ENCODE assay signal across 11 cellular contexts in genomic region chr16:8848939-8849391, GRCh38. TPM values are rescaled to one million over a fixed set of nuclear protein-coding genes. Genes with fewer than 3 reads are reported as not detected.
DNase-seq lines count a peak whose midpoint lies in the region; ATAC-seq and TF ChIP-seq lines count a peak whose summit lies in the region.
"Had no signal": no experiment of that assay in that cellular context is flagged by ENCODE, and none has a peak within 500 bp of the region (broad histone marks: within the 10 kb centered on the region; RNA-seq: fewer than 3 reads in every experiment).

No MANE protein-coding gene starts in this region.

- peaks cover 60% of the 10 kb centered on the region; the same call in 1 of the 2 replicates for H3K36me3 ChIP-seq in SK-N-MC (ENCODE audit: insufficient read depth, low read length)

- peak overlapping the region; percentile 50 for H3K27ac Mint-ChIP-seq in activated naive CD8-positive, alpha-beta T cell treated with anti-CD3 and anti-CD28 coated beads for 36 hours
- no peak overlapping the region for H3K27ac Mint-ChIP-seq in activated naive CD8-positive, alpha-beta T cell treated with anti-CD3 and anti-CD28 coated beads, Interleukin-2, amount 50 U/mL, for 24 hours
- H3K27ac Mint-ChIP-seq in type B pancreatic cell: peak overlapping the region; percentile 5

- peaks cover 14% of the 10 kb centered on the region for H3K36me3 Mint-ChIP-seq in activated naive CD8-positive, alpha-beta T cell treated with anti-CD3 and anti-CD28 coated beads for 36 hours
- peaks cover 29% of the 10 kb centered on the region for H3K36me3 Mint-ChIP-seq in activated naive CD8-positive, alpha-beta T cell treated with anti-CD3 and anti-CD28 coated beads, Interleukin-2, amount 50 U/mL, for 24 hours (ENCODE audit: low read depth)
- peaks cover 18% of the 10 kb centered on the region for H3K36me3 Mint-ChIP-seq in type B pancreatic cell

- CTCF ChIA-PET in GM10248 (lab: Yijun Ruan, JAX): no interaction called here

- no peak for ATAC-seq in activated naive CD8-positive, alpha-beta T cell treated with anti-CD3 and anti-CD28 coated beads, Interleukin-2, amount 50 U/mL, for 24 hours
- no peak for ATAC-seq in GM19452 (IDR thresholded peaks at IDR 0.05; ENCODE audit: unreplicated experiment)

- H3K27ac ChIP-seq in SK-N-MC: peak overlapping the region; percentile 51

- H3K4me3 Mint-ChIP-seq in activated naive CD8-positive, alpha-beta T cell treated with anti-CD3 and anti-CD28 coated beads for 36 hours: no peak overlapping the region
- H3K4me3 Mint-ChIP-seq in activated naive CD8-positive, alpha-beta T cell treated with anti-CD3 and anti-CD28 coated beads, Interleukin-2, amount 50 U/mL, for 24 hours: no peak overlapping the region
- H3K4me3 Mint-ChIP-seq in type B pancreatic cell: no peak overlapping the region

- H3K9me3 ChIP-seq in SK-N-MC (ENCODE audit: low read depth, low read length): no peaks in the 10 kb centered on the region

- H3K9me3 Mint-ChIP-seq in activated naive CD8-positive, alpha-beta T cell treated with anti-CD3 and anti-CD28 coated beads for 36 hours: no peaks in the 10 kb centered on the region
- no peaks in the 10 kb centered on the region for H3K9me3 Mint-ChIP-seq in activated naive CD8-positive, alpha-beta T cell treated with anti-CD3 and anti-CD28 coated beads, Interleukin-2, amount 50 U/mL, for 24 hours
- no peaks in the 10 kb centered on the region for H3K9me3 Mint-ChIP-seq in type B pancreatic cell

- DNase-seq in activated naive CD8-positive, alpha-beta T cell treated with anti-CD3 and anti-CD28 coated beads for 36 hours: no peak
- no peak for DNase-seq in activated naive CD8-positive, alpha-beta T cell treated with anti-CD3 and anti-CD28 coated beads, Interleukin-2, amount 50 U/mL, for 24 hours
- DNase-seq in SK-N-MC (ENCODE audit: low read depth, low spot score) (no peak), fibroblast of peridontal ligament (ENCODE audit: extremely low read depth) (peak; percentile 37), type B pancreatic cell (ENCODE audit: extremely low spot score, unreplicated experiment) (no peak), Kasumi-1 (lab: John Stamatoyannopoulos, UW) (no peak), GM10248 (ENCODE audit: extremely low spot score) (no peak)
- DNase-seq: activated T-cell treated with anti-CD3 and anti-CD28 coated beads, Interleukin-2, amount 50 U/mL, for 1 hour; NCI-H1694 had no signal

- no peak overlapping the region for H3K9ac ChIP-seq in SK-N-MC (ENCODE audit: insufficient read length)

- TF ChIP-seq CTCF in type B pancreatic cell (conservative IDR thresholded peaks at IDR 0.05) (no peak), GM10248 (IDR thresholded peaks at IDR 0.05; ENCODE audit: control extremely low read depth, extremely low read depth, low read depth, missing control alignments) (no peak)

- H3K4me1 Mint-ChIP-seq in activated naive CD8-positive, alpha-beta T cell treated with anti-CD3 and anti-CD28 coated beads for 36 hours: peaks cover 24% of the 10 kb centered on the region
- H3K4me1 Mint-ChIP-seq in activated naive CD8-positive, alpha-beta T cell treated with anti-CD3 and anti-CD28 coated beads, Interleukin-2, amount 50 U/mL, for 24 hours: peaks cover 17% of the 10 kb centered on the region
- H3K4me1 Mint-ChIP-seq in type B pancreatic cell (ENCODE audit: unreplicated experiment): peaks cover 5% of the 10 kb centered on the region

- no peaks in the 10 kb centered on the region for H3K27me3 Mint-ChIP-seq in activated naive CD8-positive, alpha-beta T cell treated with anti-CD3 and anti-CD28 coated beads for 36 hours
- H3K27me3 Mint-ChIP-seq in activated naive CD8-positive, alpha-beta T cell treated with anti-CD3 and anti-CD28 coated beads, Interleukin-2, amount 50 U/mL, for 24 hours: no peaks in the 10 kb centered on the region
- H3K27me3 Mint-ChIP-seq in type B pancreatic cell: no peaks in the 10 kb centered on the region

- H3K4me3 ChIP-seq in SK-N-MC: no peak overlapping the region

- POLR2A ChIA-PET in GM10248 (lab: Yijun Ruan, JAX): no interaction called here

RNA-seq across cellular contexts. Expression of gene CARHSP1, which starts 19.8 kb away (rescaled TPM):
- 10 to 100 TPM; 65.2 to 66.4 TPM for total RNA-seq in activated naive CD8-positive, alpha-beta T cell treated with anti-CD3 and anti-CD28 coated beads for 36 hours
- total RNA-seq in type B pancreatic cell (ENCODE audit: low replicate concordance): 84.6 and 88.0 TPM in 2 replicates

RNA-seq across cellular contexts. Expression of gene LITAFD, which starts 33.2 kb away (rescaled TPM):
- not detected for total RNA-seq in activated naive CD8-positive, alpha-beta T cell treated with anti-CD3 and anti-CD28 coated beads for 36 hours
- total RNA-seq in type B pancreatic cell (ENCODE audit: low replicate concordance): not detected in 2 replicates
- total RNA-seq: SK-MEL-5 had no signal

RNA-seq across cellular contexts. Expression of gene PMM2, which starts 51.3 kb away (rescaled TPM):
- total RNA-seq in activated naive CD8-positive, alpha-beta T cell treated with anti-CD3 and anti-CD28 coated beads for 36 hours: 10 to 100 TPM; 59.0 to 59.8 TPM
- 35.5 and 64.3 TPM in 2 replicates for total RNA-seq in type B pancreatic cell (ENCODE audit: low replicate concordance)

RNA-seq across cellular contexts. Expression of gene TMEM186, which starts 51.5 kb away (rescaled TPM):
- 10 to 100 TPM; 14.4 to 15.1 TPM for total RNA-seq in activated naive CD8-positive, alpha-beta T cell treated with anti-CD3 and anti-CD28 coated beads for 36 hours
- 14.2 and 18.4 TPM in 2 replicates for total RNA-seq in type B pancreatic cell (ENCODE audit: low replicate concordance)
